ENCODE assay signal across 17 cellular contexts in genomic region chr1:180210008-180210555, GRCh38. TPM values are rescaled to one million over a fixed set of nuclear protein-coding genes. Genes with fewer than 3 reads are reported as not detected.
"Had no signal": no experiment of that assay in that cellular context is flagged by ENCODE, and none has a peak within 500 bp of the region (broad histone marks: within the 10 kb centered on the region; RNA-seq: fewer than 3 reads in every experiment).

No MANE protein-coding gene starts in this region.

- ATAC-seq: activated CD4-positive, CD25-positive, alpha-beta regulatory T cell treated with anti-CD3 and anti-CD28 coated beads, Interleukin-2, amount 50 U/mL, for 24 hours; left cardiac atrium; natural killer cell treated with Interleukin-12 subunit alpha and Interleukin-12 subunit beta and Interleukin-15 and Interleukin-18, amount 100 ng/mL, for 72 hours had no signal

- FAIRE-seq: astrocyte had no signal

- H3K4me3 ChIP-seq: coronary artery, testis had no signal

- H3K27me3 ChIP-seq: testis had no signal

- DNase-seq: activated CD4-positive, alpha-beta T cell treated with anti-CD3 and anti-CD28 coated beads, Interleukin-2, amount 50 U/mL, for 4 hours; activated gamma-delta T cell; activated T-cell treated with anti-CD3 and anti-CD28 coated beads, Interleukin-2, amount 50 U/mL, for 24 hours; caudate nucleus; effector CD4-positive, alpha-beta T cell; immature natural killer cell; left cardiac atrium; stimulated activated CD4-positive, alpha-beta T cell treated with anti-CD3 and anti-CD28 coated beads, Interleukin-4, amount 100 ng/mL, for 1 hour; stimulated activated CD8-positive, alpha-beta memory T cell treated with anti-CD3 and anti-CD28 coated beads, Interleukin-4, amount 100 ng/mL, for 48 hours; SW 1271; testis had no signal

- H3K4me1 ChIP-seq: testis had no signal

- H3K27ac ChIP-seq: coronary artery, testis had no signal

- H3K9me3 ChIP-seq: testis had no signal

RNA-seq across cellular contexts. Expression of gene LHX4, which starts 20.0 kb away (rescaled TPM):
- total RNA-seq: epithelial cell of proximal tubule; left cardiac atrium; natural killer cell treated with Interleukin-12 subunit alpha and Interleukin-12 subunit beta and Interleukin-15 and Interleukin-18, amount 100 ng/mL, for 72 hours; ureter had no signal
